1 cellular context compared by ENCODE assay signal in genomic region chr17:61237275-61237674, GRCh38.
TF ChIP-seq lines count a peak whose summit lies in the region.

No MANE protein-coding gene starts in this region.

TF ChIP-seq in GM23338, 12 proteins besides CTCF, POLR2A, EP300 and RAD21 (continued from another document):
- TF ChIP-seq, protein P1, sequence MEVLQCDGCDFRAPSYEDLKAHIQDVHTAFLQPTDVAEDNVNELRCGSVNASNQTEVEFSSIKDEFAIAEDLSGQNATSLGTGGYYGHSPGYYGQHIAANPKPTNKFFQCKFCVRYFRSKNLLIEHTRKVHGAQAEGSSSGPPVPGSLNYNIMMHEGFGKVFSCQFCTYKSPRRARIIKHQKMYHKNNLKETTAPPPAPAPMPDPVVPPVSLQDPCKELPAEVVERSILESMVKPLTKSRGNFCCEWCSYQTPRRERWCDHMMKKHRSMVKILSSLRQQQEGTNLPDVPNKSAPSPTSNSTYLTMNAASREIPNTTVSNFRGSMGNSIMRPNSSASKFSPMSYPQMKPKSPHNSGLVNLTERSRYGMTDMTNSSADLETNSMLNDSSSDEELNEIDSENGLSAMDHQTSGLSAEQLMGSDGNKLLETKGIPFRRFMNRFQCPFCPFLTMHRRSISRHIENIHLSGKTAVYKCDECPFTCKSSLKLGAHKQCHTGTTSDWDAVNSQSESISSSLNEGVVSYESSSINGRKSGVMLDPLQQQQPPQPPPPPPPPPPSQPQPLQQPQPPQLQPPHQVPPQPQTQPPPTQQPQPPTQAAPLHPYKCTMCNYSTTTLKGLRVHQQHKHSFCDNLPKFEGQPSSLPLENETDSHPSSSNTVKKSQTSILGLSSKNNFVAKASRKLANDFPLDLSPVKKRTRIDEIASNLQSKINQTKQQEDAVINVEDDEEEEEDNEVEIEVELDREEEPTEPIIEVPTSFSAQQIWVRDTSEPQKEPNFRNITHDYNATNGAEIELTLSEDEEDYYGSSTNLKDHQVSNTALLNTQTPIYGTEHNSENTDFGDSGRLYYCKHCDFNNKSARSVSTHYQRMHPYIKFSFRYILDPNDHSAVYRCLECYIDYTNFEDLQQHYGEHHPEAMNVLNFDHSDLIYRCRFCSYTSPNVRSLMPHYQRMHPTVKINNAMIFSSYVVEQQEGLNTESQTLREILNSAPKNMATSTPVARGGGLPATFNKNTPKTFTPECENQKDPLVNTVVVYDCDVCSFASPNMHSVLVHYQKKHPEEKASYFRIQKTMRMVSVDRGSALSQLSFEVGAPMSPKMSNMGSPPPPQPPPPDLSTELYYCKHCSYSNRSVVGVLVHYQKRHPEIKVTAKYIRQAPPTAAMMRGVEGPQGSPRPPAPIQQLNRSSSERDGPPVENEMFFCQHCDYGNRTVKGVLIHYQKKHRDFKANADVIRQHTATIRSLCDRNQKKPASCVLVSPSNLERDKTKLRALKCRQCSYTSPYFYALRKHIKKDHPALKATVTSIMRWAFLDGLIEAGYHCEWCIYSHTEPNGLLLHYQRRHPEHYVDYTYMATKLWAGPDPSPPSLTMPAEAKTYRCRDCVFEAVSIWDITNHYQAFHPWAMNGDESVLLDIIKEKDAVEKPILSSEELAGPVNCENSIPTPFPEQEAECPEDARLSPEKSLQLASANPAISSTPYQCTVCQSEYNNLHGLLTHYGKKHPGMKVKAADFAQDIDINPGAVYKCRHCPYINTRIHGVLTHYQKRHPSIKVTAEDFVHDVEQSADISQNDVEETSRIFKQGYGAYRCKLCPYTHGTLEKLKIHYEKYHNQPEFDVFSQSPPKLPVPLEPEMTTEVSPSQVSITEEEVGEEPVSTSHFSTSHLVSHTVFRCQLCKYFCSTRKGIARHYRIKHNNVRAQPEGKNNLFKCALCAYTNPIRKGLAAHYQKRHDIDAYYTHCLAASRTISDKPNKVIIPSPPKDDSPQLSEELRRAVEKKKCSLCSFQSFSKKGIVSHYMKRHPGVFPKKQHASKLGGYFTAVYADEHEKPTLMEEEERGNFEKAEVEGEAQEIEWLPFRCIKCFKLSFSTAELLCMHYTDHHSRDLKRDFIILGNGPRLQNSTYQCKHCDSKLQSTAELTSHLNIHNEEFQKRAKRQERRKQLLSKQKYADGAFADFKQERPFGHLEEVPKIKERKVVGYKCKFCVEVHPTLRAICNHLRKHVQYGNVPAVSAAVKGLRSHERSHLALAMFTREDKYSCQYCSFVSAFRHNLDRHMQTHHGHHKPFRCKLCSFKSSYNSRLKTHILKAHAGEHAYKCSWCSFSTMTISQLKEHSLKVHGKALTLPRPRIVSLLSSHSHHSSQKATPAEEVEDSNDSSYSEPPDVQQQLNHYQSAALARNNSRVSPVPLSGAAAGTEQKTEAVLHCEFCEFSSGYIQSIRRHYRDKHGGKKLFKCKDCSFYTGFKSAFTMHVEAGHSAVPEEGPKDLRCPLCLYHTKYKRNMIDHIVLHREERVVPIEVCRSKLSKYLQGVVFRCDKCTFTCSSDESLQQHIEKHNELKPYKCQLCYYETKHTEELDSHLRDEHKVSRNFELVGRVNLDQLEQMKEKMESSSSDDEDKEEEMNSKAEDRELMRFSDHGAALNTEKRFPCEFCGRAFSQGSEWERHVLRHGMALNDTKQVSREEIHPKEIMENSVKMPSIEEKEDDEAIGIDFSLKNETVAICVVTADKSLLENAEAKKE (CRISPR knock-in tag; IDR thresholded peaks at IDR 0.05), result no peak
- TF ChIP-seq EZH2phosphoT487 (IDR thresholded peaks at IDR 0.05; ENCODE audit: unreplicated experiment), result no peak
- no peak for TF ChIP-seq ETS1 (IDR thresholded peaks at IDR 0.05)
- TF ChIP-seq NANOG (IDR thresholded peaks at IDR 0.05; ENCODE audit: borderline replicate concordance), result no peak
